ENCODE assay signal across 27 cellular contexts in the genomic region with DNA sequence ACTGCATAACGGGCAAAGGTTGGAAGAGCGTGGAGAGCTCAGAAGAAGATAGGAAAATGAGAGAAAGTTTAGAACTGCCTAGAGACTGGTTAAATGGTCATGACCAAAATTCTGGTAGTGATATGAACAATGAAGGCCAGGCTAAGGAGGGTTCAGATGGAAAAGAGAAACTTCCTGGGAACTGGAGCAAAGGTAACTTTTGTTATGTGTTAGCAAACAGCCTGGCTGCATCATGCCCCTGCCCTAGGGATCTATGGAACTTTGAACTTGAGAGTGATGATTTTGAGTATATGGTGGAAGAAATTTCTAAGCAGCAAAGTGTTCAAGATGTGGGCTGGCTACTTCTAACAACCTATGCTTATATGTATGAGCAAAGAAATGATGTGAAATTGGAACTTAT. TPM values are rescaled to one million over a fixed set of nuclear protein-coding genes. Genes with fewer than 3 reads are reported as not detected.
DNase-seq lines count a peak whose midpoint lies in the region; ATAC-seq, FAIRE-seq and TF ChIP-seq lines count a peak whose summit lies in the region.
"Had no signal": no experiment of that assay in that cellular context is flagged by ENCODE, and none has a peak within 500 bp of the region (broad histone marks: within the 10 kb centered on the region; RNA-seq: fewer than 3 reads in every experiment).

No MANE protein-coding gene starts in this region.

- no peaks in the 10 kb centered on the region for H3K36me3 ChIP-seq in esophagus muscularis mucosa
- no peaks in the 10 kb centered on the region for H3K36me3 ChIP-seq in liver (ENCODE audit: control insufficient read depth in 4 of 4, insufficient read depth in 3 of 4, low read depth in 1 of 4, low read length in 3 of 4)
- H3K36me3 ChIP-seq in small intestine (ENCODE audit: control insufficient read depth in 2 of 2, insufficient read depth in 2 of 2, low read length in 2 of 2): no peaks in the 10 kb centered on the region
- no peaks in the 10 kb centered on the region for H3K36me3 ChIP-seq in MM.1S (replicated peaks; ENCODE audit: insufficient read depth, low read length)
- H3K36me3 ChIP-seq: BE2C, BLaER1 had no signal

- no peak overlapping the region for H2AFZ ChIP-seq in MM.1S (ENCODE audit: low read length)

- no peak overlapping the region for H3K4me3 Mint-ChIP-seq in stimulated activated memory B cell treated with anti-CD40 and anti-IgM and Interleukin-4, amounts not matched to agents 10 μg/mL and 1 μg/mL and 100 μg/mL, for 72 hours
- H3K4me3 Mint-ChIP-seq: CD14-positive monocyte; CD4-positive, alpha-beta memory T cell; CD4-positive, CD25-positive, alpha-beta regulatory T cell; CD8-positive, alpha-beta memory T cell had no signal

- no peak for TF ChIP-seq CTCF in esophagus muscularis mucosa (IDR thresholded peaks at IDR 0.05)
- no peak for TF ChIP-seq CTCF in liver (IDR thresholded peaks at IDR 0.05; ENCODE audit: low read depth, low read length, missing input control)
- no peak for TF ChIP-seq CTCF in MM.1S (IDR thresholded peaks at IDR 0.05; ENCODE audit: low read length)

- no peaks in the 10 kb centered on the region for H3K9me2 ChIP-seq in MM.1S (replicated peaks; ENCODE audit: insufficient read depth, low read length)

- H3K27ac Mint-ChIP-seq in stimulated activated memory B cell treated with anti-CD40 and anti-IgM and Interleukin-4, amounts not matched to agents 10 μg/mL and 1 μg/mL and 100 μg/mL, for 72 hours: no peak overlapping the region
- H3K27ac Mint-ChIP-seq: CD14-positive monocyte; CD4-positive, alpha-beta memory T cell; CD4-positive, CD25-positive, alpha-beta regulatory T cell had no signal

- no peaks in the 10 kb centered on the region for H3K4me1 ChIP-seq in esophagus muscularis mucosa
- H3K4me1 ChIP-seq in liver (ENCODE audit: control insufficient read depth in 4 of 4, insufficient read depth in 4 of 4, low read length in 3 of 4): peaks cover 0 to 7% (median 2%) of the 10 kb centered on the region in 4 donors
- H3K4me1 ChIP-seq in small intestine (ENCODE audit: control insufficient read depth in 2 of 2, insufficient read depth in 1 of 2, low read depth in 1 of 2, low read length in 1 of 2): peaks cover 0 to 1% of the 10 kb centered on the region in 2 donors
- H3K4me1 ChIP-seq in MM.1S (ENCODE audit: low read length): no peaks in the 10 kb centered on the region
- H3K4me1 ChIP-seq: BE2C, BLaER1 had no signal

- no peaks in the 10 kb centered on the region for H3K9me3 ChIP-seq in esophagus muscularis mucosa
- H3K9me3 ChIP-seq in liver (ENCODE audit: control insufficient read depth in 4 of 4, low read length in 3 of 4): no peaks in the 10 kb centered on the region
- no peaks in the 10 kb centered on the region for H3K9me3 ChIP-seq in small intestine (ENCODE audit: control insufficient read depth, low read depth)
- H3K9me3 ChIP-seq in MM.1S (replicated peaks; ENCODE audit: insufficient read depth, low read length): no peaks in the 10 kb centered on the region
- H3K9me3 ChIP-seq: BE2C, BLaER1 had no signal

- no peak overlapping the region for H3K4me3 ChIP-seq in esophagus muscularis mucosa
- no peak overlapping the region for H3K4me3 ChIP-seq in liver (ENCODE audit: low read depth in 1 of 3, low read length in 3 of 3)
- H3K4me3 ChIP-seq in small intestine (ENCODE audit: low read depth in 1 of 2, low read length in 2 of 2): no peak overlapping the region
- H3K4me3 ChIP-seq in MM.1S (ENCODE audit: low read length): no peak overlapping the region
- H3K4me3 ChIP-seq: BLaER1, GM12878 had no signal

- peak; percentile 84 for ATAC-seq in left lobe of liver
- no peak for ATAC-seq in stimulated activated memory B cell treated with anti-CD40 and anti-IgM and Interleukin-4, amounts not matched to agents 10 μg/mL and 1 μg/mL and 100 μg/mL, for 72 hours
- ATAC-seq: GM12878 had no signal

- H3K27me3 ChIP-seq in esophagus muscularis mucosa: no peaks in the 10 kb centered on the region
- H3K27me3 ChIP-seq in liver (ENCODE audit: control insufficient read depth in 4 of 4, insufficient read depth in 4 of 4, low read length in 3 of 4): no peaks in the 10 kb centered on the region
- no peaks in the 10 kb centered on the region for H3K27me3 ChIP-seq in small intestine (ENCODE audit: control insufficient read depth in 2 of 2, insufficient read depth in 2 of 2, low read length in 2 of 2)
- H3K27me3 ChIP-seq in MM.1S (replicated peaks; ENCODE audit: insufficient read depth, low read length): no peaks in the 10 kb centered on the region
- H3K27me3 ChIP-seq: BE2C, BLaER1 had no signal

- no peaks in the 10 kb centered on the region for H4K20me1 ChIP-seq in MM.1S (ENCODE audit: insufficient read depth, low read length)
- H4K20me1 ChIP-seq: BLaER1 had no signal

- no peak for TF ChIP-seq EP300 in esophagus muscularis mucosa (IDR thresholded peaks at IDR 0.05)

- no peak for FAIRE-seq in small intestine (lab: Jason Lieb, UNC)
- FAIRE-seq: A204.1, G401.6, GM12878, GM12892, GM18507 had no signal

- H3K4me2 ChIP-seq in MM.1S (ENCODE audit: low read depth, low read length): no peak overlapping the region
- H3K4me2 ChIP-seq: BLaER1 had no signal

- peak; percentile 18 to 28 for TF ChIP-seq RAD21 in liver (IDR thresholded peaks at IDR 0.05)

- no peaks in the 10 kb centered on the region for H3K36me3 Mint-ChIP-seq in stimulated activated memory B cell treated with anti-CD40 and anti-IgM and Interleukin-4, amounts not matched to agents 10 μg/mL and 1 μg/mL and 100 μg/mL, for 72 hours
- H3K36me3 Mint-ChIP-seq: CD14-positive monocyte; CD4-positive, alpha-beta memory T cell; CD4-positive, CD25-positive, alpha-beta regulatory T cell had no signal

- no peaks in the 10 kb centered on the region for H3K4me1 Mint-ChIP-seq in stimulated activated memory B cell treated with anti-CD40 and anti-IgM and Interleukin-4, amounts not matched to agents 10 μg/mL and 1 μg/mL and 100 μg/mL, for 72 hours
- H3K4me1 Mint-ChIP-seq: CD14-positive monocyte; CD4-positive, alpha-beta memory T cell; CD4-positive, CD25-positive, alpha-beta regulatory T cell; CD8-positive, alpha-beta memory T cell had no signal

- no peaks in the 10 kb centered on the region for H3K27me3 Mint-ChIP-seq in stimulated activated memory B cell treated with anti-CD40 and anti-IgM and Interleukin-4, amounts not matched to agents 10 μg/mL and 1 μg/mL and 100 μg/mL, for 72 hours
- H3K27me3 Mint-ChIP-seq: CD4-positive, alpha-beta memory T cell had no signal

- H3K79me2 ChIP-seq in MM.1S (ENCODE audit: low read length): no peaks in the 10 kb centered on the region

- intact Hi-C loops in esophagus muscularis mucosa (cut with DNase I): no loop called here

- 97% methylated on average over 2 of the region's 2 CpGs for WGBS in esophagus muscularis mucosa
- WGBS in liver: 96% methylated on average over 2 of the region's 2 CpGs
- 94 to 100% (median 99%) methylated on average over 2 of the region's 2 CpGs for WGBS in small intestine, 3 donors

- DNase-seq in esophagus muscularis mucosa (ENCODE audit: extremely low spot score) (peak; percentile 37), left lobe of liver (ENCODE audit: low spot score) (no peak), small intestine (peak; percentile 17), GDM1 (lab: John Stamatoyannopoulos, UW) (no peak), HPDE6-E6E7 (ENCODE audit: extremely low spot score) (no peak), MM.1S (no peak)
- DNase-seq: 8988T; ACHN; BE2C; C1 segment of cervical spinal cord; CD4-positive, alpha-beta memory T cell; CD4-positive, CD25-positive, alpha-beta regulatory T cell; CD8-positive, alpha-beta memory T cell; COR-L47; DMS 273 treated with DMSO at 0.1 percent for 48 hours; DMS153; DMS53; DMS79 treated with DMSO at 0.1 percent for 48 hours had no signal

- no peak for TF ChIP-seq POLR2A in esophagus muscularis mucosa (IDR thresholded peaks at IDR 0.05; ENCODE audit: low read depth)

- no peaks in the 10 kb centered on the region for H3F3A ChIP-seq in MM.1S (ENCODE audit: insufficient read depth, low read length)

- no peaks in the 10 kb centered on the region for H3K9me3 Mint-ChIP-seq in stimulated activated memory B cell treated with anti-CD40 and anti-IgM and Interleukin-4, amounts not matched to agents 10 μg/mL and 1 μg/mL and 100 μg/mL, for 72 hours
- H3K9me3 Mint-ChIP-seq: CD8-positive, alpha-beta memory T cell had no signal

- H3K27ac ChIP-seq in esophagus muscularis mucosa (replicated peaks in 1 of 4) (no peak overlapping the region), liver (ENCODE audit: low read depth in 1 of 2, low read length in 2 of 2) (no peak overlapping the region), small intestine (ENCODE audit: low read depth in 1 of 2, low read length in 1 of 2) (no peak overlapping the region), MM.1S (ENCODE audit: low read length) (no peak overlapping the region)
- H3K27ac ChIP-seq: BLaER1 had no signal

- no peak overlapping the region for H3K9ac ChIP-seq in liver (ENCODE audit: low read depth in 1 of 2, low read length in 2 of 2)
- H3K9ac ChIP-seq in MM.1S (ENCODE audit: low read length): no peak overlapping the region
- H3K9ac ChIP-seq: BLaER1 had no signal

TF ChIP-seq in liver, 16 proteins besides CTCF, POLR2A, EP300 and RAD21:
- no peak for TF ChIP-seq YY1 (IDR thresholded peaks at IDR 0.05)
- no peak for TF ChIP-seq GABPA (IDR thresholded peaks at IDR 0.05 in 1 of 2, conservative IDR thresholded peaks at IDR 0.05 in 1 of 2)
- TF ChIP-seq, protein P1, sequence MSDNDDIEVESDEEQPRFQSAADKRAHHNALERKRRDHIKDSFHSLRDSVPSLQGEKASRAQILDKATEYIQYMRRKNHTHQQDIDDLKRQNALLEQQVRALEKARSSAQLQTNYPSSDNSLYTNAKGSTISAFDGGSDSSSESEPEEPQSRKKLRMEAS (IDR thresholded peaks at IDR 0.05): peak; percentile 8
- TF ChIP-seq HNF4A (conservative IDR thresholded peaks at IDR 0.05): peak; percentile 84 to 86
- TF ChIP-seq EGR1 (IDR thresholded peaks at IDR 0.05; ENCODE audit: low read depth in 2 of 2): no peak
- TF ChIP-seq NR2F2 (IDR thresholded peaks at IDR 0.05): no peak
- TF ChIP-seq SP1 (IDR thresholded peaks at IDR 0.05): peak; percentile 62
- TF ChIP-seq JUND (IDR thresholded peaks at IDR 0.05): no peak
- no peak for TF ChIP-seq FOXA1 (IDR thresholded peaks at IDR 0.05)
- TF ChIP-seq HNF4G (IDR thresholded peaks at IDR 0.05): no peak
- peak; percentile 68 to 82 for TF ChIP-seq RXRA (IDR thresholded peaks at IDR 0.05)

RNA-seq across cellular contexts. Expression of gene SPATS2L, which starts 44.4 kb away (rescaled TPM):
- total RNA-seq in esophagus muscularis mucosa: 100 to 1,000 TPM in 1 of 4 donors, 10 to 100 TPM in 3; 51.9 to 151 (median 78.9) TPM
- total RNA-seq in left lobe of liver: 66.8 TPM
- total RNA-seq in liver: 10 to 100 TPM; 31.4 to 46.9 TPM
- polyA plus RNA-seq in liver: 10 to 100 TPM; 37.8 to 49.9 TPM
- polyA plus RNA-seq in small intestine: 100 to 1,000 TPM in 1 of 3 donors, 10 to 100 TPM in 2; 66.7 to 104 (median 92.7) TPM

Comparison
In these comparisons a context has a peak if more than half of its experiments do, and no peak if none do; other contexts are left out.
1. DNase-seq: peak in esophagus muscularis mucosa (single experiment) and small intestine (single experiment); none in left lobe of liver (single experiment), GDM1 (single experiment), HPDE6-E6E7 (single experiment) and MM.1S (single experiment).